In genomic region chr12:45170456-45171042, GRCh38 we compare ENCODE assay signal across 8 cellular contexts. TPM values are rescaled to one million over a fixed set of nuclear protein-coding genes. Genes with fewer than 3 reads are reported as not detected.
DNase-seq lines count a peak whose midpoint lies in the region; ATAC-seq and TF ChIP-seq lines count a peak whose summit lies in the region.

No MANE protein-coding gene starts in this region.

- TF ChIP-seq CTCF in chondrocyte (IDR thresholded peaks at IDR 0.05) = peak; percentile 97

- H3K27me3 Mint-ChIP-seq in chondrocyte (ENCODE audit: low read depth) = no peaks in the 10 kb centered on the region

- DNase-seq in GDM1 (lab: John Stamatoyannopoulos, UW) = peak; percentile 35
- DNase-seq in NCI-H2227 treated with DMSO at 0.1 percent for 48 hours (lab: John Stamatoyannopoulos, UW) = peak; percentile 16
- peak; percentile 80 to 86 for DNase-seq in activated CD4-positive, alpha-beta T cell treated with anti-CD3 and anti-CD28 coated beads for 24 hours (ENCODE audit: low read depth in 2 of 2)
- no peak for DNase-seq in chondrocyte (ENCODE audit: low spot score)
- peak; percentile 85 for DNase-seq in left kidney (ENCODE audit: low read depth, low spot score)
- peak; percentile 64 to 80 for DNase-seq in stimulated activated CD4-positive, alpha-beta T cell treated with anti-CD3 and anti-CD28 coated beads, Interleukin-4, amount 100 ng/mL, for 4 hours

- H3K4me1 Mint-ChIP-seq in chondrocyte (ENCODE audit: low read depth) = no peaks in the 10 kb centered on the region

- peaks cover 6% of the 10 kb centered on the region for H3K9me3 Mint-ChIP-seq in chondrocyte (ENCODE audit: low read depth)

- ATAC-seq in HG02870 (IDR thresholded peaks at IDR 0.05; ENCODE audit: unreplicated experiment) (peak; percentile 70), GM21515 (IDR thresholded peaks at IDR 0.05; ENCODE audit: unreplicated experiment) (no peak)

- H3K4me3 Mint-ChIP-seq in chondrocyte (ENCODE audit: unreplicated experiment) = no peak overlapping the region

- peaks cover 7% of the 10 kb centered on the region for H3K36me3 Mint-ChIP-seq in chondrocyte (ENCODE audit: low read depth)

- H3K27ac Mint-ChIP-seq in chondrocyte (ENCODE audit: unreplicated experiment) = no peak overlapping the region

RNA-seq across cellular contexts. Expression of gene ANO6, which starts 45.3 kb away (rescaled TPM):
- 64.2 to 79.4 TPM (median 75.8 TPM) in 3 replicates for total RNA-seq in chondrocyte
